In genomic region chrX:135931644-135932487, GRCh38 we compare ENCODE assay signal across 8 cellular contexts. TPM values are rescaled to one million over a fixed set of nuclear protein-coding genes. Genes with fewer than 3 reads are reported as not detected.
A peak's percentile ranks its signal among the peaks of the same experiment; 100 is the strongest.
DNase-seq lines count a peak whose midpoint lies in the region; FAIRE-seq and TF ChIP-seq lines count a peak whose summit lies in the region.

No MANE protein-coding gene starts in this region.

- WGBS in SK-N-SH (ENCODE audit: low lambda C conversion rate): 17% methylated on average over 19 of the region's 19 CpGs

- no peaks in the 10 kb centered on the region for H3K9me3 ChIP-seq in SK-N-SH
- H3K9me3 ChIP-seq in astrocyte (ENCODE audit: insufficient read depth, low read depth, low read length): no peaks in the 10 kb centered on the region

- FAIRE-seq in astrocyte (lab: Jason Lieb, UNC): peak; percentile 65

- CTCF ChIA-PET in SK-N-SH (lab: Yijun Ruan, JAX): interaction anchor here (0.7 to 2.8 kb wide), 17 partner anchors 9 to 616 kb away, joined by 3 to 14 read pairs (median 4); partner anchors contain the start of gene CT45A10

- no peaks in the 10 kb centered on the region for H3K9me3 Mint-ChIP-seq in astrocyte (ENCODE audit: unreplicated experiment)

- H3K9me2 ChIP-seq in SK-N-SH: no peaks in the 10 kb centered on the region

- H3K9ac ChIP-seq in SK-N-SH (no peak overlapping the region), astrocyte (ENCODE audit: low read length) (no peak overlapping the region)

- no peaks in the 10 kb centered on the region for H3K4me1 Mint-ChIP-seq in astrocyte (ENCODE audit: low read depth, unreplicated experiment)

- H3K27me3 ChIP-seq in SK-N-SH (ENCODE audit: insufficient read depth) (peaks cover 15% of the 10 kb centered on the region), astrocyte (ENCODE audit: insufficient read depth, low read length) (no peaks in the 10 kb centered on the region)

- H4K20me1 ChIP-seq in SK-N-SH (ENCODE audit: insufficient read depth) (no peaks in the 10 kb centered on the region), astrocyte (ENCODE audit: insufficient read depth, low read length) (no peaks in the 10 kb centered on the region)

- no peak for TF ChIP-seq EP300 in SK-N-SH (IDR thresholded peaks at IDR 0.05; ENCODE audit: borderline replicate concordance in 1 of 2, low read depth in 1 of 2, low read length in 1 of 2)

- peak; percentile 74 for TF ChIP-seq CTCF in SK-N-SH (IDR thresholded peaks at IDR 0.05)
- peak; percentile 52 for TF ChIP-seq CTCF in astrocyte (IDR thresholded peaks at IDR 0.05; ENCODE audit: insufficient read depth, low read depth, low read length)

- no peak overlapping the region for H3K27ac Mint-ChIP-seq in astrocyte (ENCODE audit: unreplicated experiment)

- H3K36me3 Mint-ChIP-seq in astrocyte (ENCODE audit: low read depth, unreplicated experiment): no peaks in the 10 kb centered on the region

- H3K27ac ChIP-seq in SK-N-SH (ENCODE audit: low read depth in 2 of 2, low read length in 1 of 2): no peak overlapping the region
- no peak overlapping the region for H3K27ac ChIP-seq in astrocyte (ENCODE audit: low read depth, low read length)

- H3K27me3 Mint-ChIP-seq in astrocyte (ENCODE audit: low read depth, unreplicated experiment): peaks cover 8% of the 10 kb centered on the region

- POLR2A ChIA-PET in SK-N-SH (lab: Yijun Ruan, JAX): no interaction called here

- H3K4me3 ChIP-seq in SK-N-SH (ENCODE audit: low read depth in 2 of 2, low read length in 1 of 2) (no peak overlapping the region), astrocyte (ENCODE audit: insufficient read depth, low read depth, low read length) (no peak overlapping the region)

- H3K4me3 Mint-ChIP-seq in astrocyte (ENCODE audit: unreplicated experiment): no peak overlapping the region

- H3K4me2 ChIP-seq in SK-N-SH: no peak overlapping the region
- no peak overlapping the region for H3K4me2 ChIP-seq in astrocyte (ENCODE audit: low read length)

- H3K4me1 ChIP-seq in SK-N-SH (ENCODE audit: control insufficient read depth in 1 of 2, insufficient read depth in 2 of 2, low read depth in 1 of 2, low read length in 1 of 2): no peaks in the 10 kb centered on the region
- H3K4me1 ChIP-seq in astrocyte (ENCODE audit: insufficient read depth, low read length): no peaks in the 10 kb centered on the region

- TF ChIP-seq RAD21 in SK-N-SH (IDR thresholded peaks at IDR 0.05; ENCODE audit: low read length): peak; percentile 63

- no peaks in the 10 kb centered on the region for H3F3A ChIP-seq in SK-N-SH (replicated peaks; ENCODE audit: insufficient read depth)

- peak; percentile 3 for DNase-seq in NCI-H2029 (lab: John Stamatoyannopoulos, UW)
- DNase-seq in NCI-H2029 treated with DMSO at 0.1 percent for 48 hours (lab: John Stamatoyannopoulos, UW): no peak
- peak; percentile 0 for DNase-seq in HS-27A (ENCODE audit: low read depth)
- DNase-seq in SK-N-SH: peak; percentile 29
- no peak for DNase-seq in astrocyte (ENCODE audit: low read depth)
- peak; percentile 67 for DNase-seq in islet precursor cell
- peak; percentile 35 for DNase-seq in stimulated activated CD4-positive, alpha-beta T cell treated with anti-CD3 and anti-CD28 coated beads, Interleukin-4, amount 100 ng/mL, for 24 hours
- no peak for DNase-seq in NCI-H128 (lab: John Stamatoyannopoulos, UW; ENCODE audit: unreplicated experiment)

- no peaks in the 10 kb centered on the region for H3K36me3 ChIP-seq in SK-N-SH (replicated peaks in 1 of 2; ENCODE audit: control insufficient read depth in 1 of 2, insufficient read depth in 2 of 2, low read length in 1 of 2)
- H3K36me3 ChIP-seq in astrocyte (ENCODE audit: insufficient read depth, low read length): no peaks in the 10 kb centered on the region

- H2AFZ ChIP-seq in SK-N-SH (ENCODE audit: low read depth): no peak overlapping the region
- no peak overlapping the region for H2AFZ ChIP-seq in astrocyte (ENCODE audit: low read depth, low read length)

- H3K79me2 ChIP-seq in SK-N-SH (ENCODE audit: insufficient read depth) (no peaks in the 10 kb centered on the region), astrocyte (ENCODE audit: insufficient read depth, low read length) (no peaks in the 10 kb centered on the region)

TF ChIP-seq in SK-N-SH, 30 proteins besides CTCF, POLR2A, EP300 and RAD21:
- TF ChIP-seq IRF3 (IDR thresholded peaks at IDR 0.05; ENCODE audit: low read depth, low read length) (no peak), TEAD4 (IDR thresholded peaks at IDR 0.05; ENCODE audit: borderline replicate concordance, insufficient read depth) (no peak), SMC3 (IDR thresholded peaks at IDR 0.05; ENCODE audit: low read depth, low read length) (peak; percentile 47)

RNA-seq across cellular contexts. Expression of gene SAGE1, which starts 38.4 kb away (rescaled TPM):
- polyA plus RNA-seq in SK-N-SH (2012; rRNA removed): not detected in 2 replicates
- not detected in 2 replicates for polyA plus RNA-seq in SK-N-SH (2012; cell fraction: cytosol; rRNA removed)
- not detected in 2 replicates for polyA plus RNA-seq in SK-N-SH (2012; cell fraction: nucleus; rRNA removed)
- not detected in 2 replicates for total RNA-seq in astrocyte

RNA-seq across cellular contexts. Expression of gene CT45A10, which starts 38.6 kb away (rescaled TPM):
- not detected in 2 replicates for polyA plus RNA-seq in SK-N-SH (2012; rRNA removed)
- 0.08 TPM in 1 of 2 replicates, not detected in the other for polyA plus RNA-seq in SK-N-SH (2012; cell fraction: cytosol; rRNA removed)
- not detected in 2 replicates for polyA plus RNA-seq in SK-N-SH (2012; cell fraction: nucleus; rRNA removed)
- not detected in 2 replicates for total RNA-seq in astrocyte

RNA-seq across cellular contexts. Expression of gene MMGT1, which starts 41.9 kb away (rescaled TPM):
- polyA plus RNA-seq in SK-N-SH (2012; rRNA removed): 7.3 and 8.7 TPM in 2 replicates
- polyA plus RNA-seq in SK-N-SH (2012; cell fraction: cytosol; rRNA removed): 12.2 and 14.8 TPM in 2 replicates
- polyA plus RNA-seq in SK-N-SH (2012; cell fraction: nucleus; rRNA removed): 1.7 and 3.1 TPM in 2 replicates
- total RNA-seq in astrocyte: 22.0 and 22.9 TPM in 2 replicates

RNA-seq across cellular contexts. Expression of gene SLC9A6, which starts 53.4 kb away (rescaled TPM):
- polyA plus RNA-seq in SK-N-SH (2012; rRNA removed): 5.0 and 6.7 TPM in 2 replicates
- 6.8 and 7.2 TPM in 2 replicates for polyA plus RNA-seq in SK-N-SH (2012; cell fraction: cytosol; rRNA removed)
- 2.7 and 6.3 TPM in 2 replicates for polyA plus RNA-seq in SK-N-SH (2012; cell fraction: nucleus; rRNA removed)
- total RNA-seq in astrocyte: 12.8 and 14.8 TPM in 2 replicates

Comparison
In these comparisons a context has a peak if more than half of its experiments do, and no peak if none do; other contexts are left out.
1. DNase-seq: peak in NCI-H2029 (single experiment), HS-27A (single experiment), SK-N-SH (single experiment), islet precursor cell (single experiment) and stimulated activated CD4-positive, alpha-beta T cell treated with anti-CD3 and anti-CD28 coated beads, Interleukin-4, amount 100 ng/mL, for 24 hours (single experiment); none in NCI-H2029 treated with DMSO at 0.1 percent for 48 hours (single experiment), astrocyte (single experiment) and NCI-H128 (single experiment).